19 cellular contexts compared by ENCODE assay signal in genomic region chr11:95517453-95517852, GRCh38.
A peak's percentile ranks its signal among the peaks of the same experiment; 100 is the strongest.
DNase-seq lines count a peak whose midpoint lies in the region; ATAC-seq and TF ChIP-seq lines count a peak whose summit lies in the region.
"Had no signal": no experiment of that assay in that cellular context is flagged by ENCODE, and none has a peak within 500 bp of the region (broad histone marks: within the 10 kb centered on the region; RNA-seq: fewer than 3 reads in every experiment).

No MANE protein-coding gene starts in this region.

- H3K27me3 ChIP-seq in GM23338 (ENCODE audit: insufficient read depth), result no peaks in the 10 kb centered on the region
- no peaks in the 10 kb centered on the region for H3K27me3 ChIP-seq in adipocyte (replicated peaks; ENCODE audit: control insufficient read depth, insufficient read depth, low read length)
- no peaks in the 10 kb centered on the region for H3K27me3 ChIP-seq in endodermal cell (ENCODE audit: control insufficient read depth, insufficient read depth, low read length, poor library complexity, severe bottlenecking)

- no peaks in the 10 kb centered on the region for H3K79me2 ChIP-seq in GM23338 (replicated peaks; ENCODE audit: insufficient read depth)

- peaks cover 3% of the 10 kb centered on the region for H3K27me3 Mint-ChIP-seq in GM23338 (ENCODE audit: insufficient read depth, low read depth, poor library complexity)
- H3K27me3 Mint-ChIP-seq in nephron (ENCODE audit: low read depth), result no peaks in the 10 kb centered on the region
- H3K27me3 Mint-ChIP-seq in endodermal cell (ENCODE audit: insufficient read depth), result no peaks in the 10 kb centered on the region

- TF ChIP-seq CTCF in GM23338 (conservative IDR thresholded peaks at IDR 0.05; ENCODE audit: low read depth in 2 of 2) (no peak), fibroblast of mammary gland (conservative IDR thresholded peaks at IDR 0.05; ENCODE audit: control insufficient read depth, insufficient read depth, low read depth, low read length) (no peak), nephron (IDR thresholded peaks at IDR 0.05; ENCODE audit: unreplicated experiment in 3 of 3) (no peak), endodermal cell (conservative IDR thresholded peaks at IDR 0.05) (no peak)

- H3K4me2 ChIP-seq in GM23338, result no peak overlapping the region
- H3K4me2 ChIP-seq: BLaER1 treated with 17β-estradiol and CSF1 and Interleukin-3, amounts not matched to agents 10 nM and 100 nM had no signal

- peaks cover 6% of the 10 kb centered on the region for H3K9me2 ChIP-seq in GM23338 (ENCODE audit: insufficient read depth)

- H2AFZ ChIP-seq in GM23338, result no peak overlapping the region

- H3K9ac ChIP-seq in adipocyte (ENCODE audit: low read length) (no peak overlapping the region), endodermal cell (ENCODE audit: extremely low read depth, low read length, poor library complexity, severe bottlenecking) (no peak overlapping the region)
- H3K9ac ChIP-seq: BLaER1 treated with 17β-estradiol and CSF1 and Interleukin-3, amounts not matched to agents 10 nM and 100 nM had no signal

- H3K9me3 ChIP-seq in adipocyte (ENCODE audit: control insufficient read depth, low read length), result no peaks in the 10 kb centered on the region
- no peaks in the 10 kb centered on the region for H3K9me3 ChIP-seq in endodermal cell (ENCODE audit: control insufficient read depth, low read length)
- H3K9me3 ChIP-seq: BLaER1 treated with 17β-estradiol and CSF1 and Interleukin-3, amounts not matched to agents 10 nM and 100 nM; Caco-2 had no signal

- ATAC-seq in GM23338, result no peak
- ATAC-seq: GM12878, Panc1, SK-N-SH treated with all-trans-retinoic acid at 6 μM for 48 hours had no signal

- no peak overlapping the region for H3K27ac ChIP-seq in GM23338 (ENCODE audit: low read depth)
- no peak overlapping the region for H3K27ac ChIP-seq in endodermal cell (ENCODE audit: low read depth, low read length)
- H3K27ac ChIP-seq: BLaER1 treated with 17β-estradiol and CSF1 and Interleukin-3, amounts not matched to agents 10 nM and 100 nM had no signal

- H3K4me3 ChIP-seq in GM23338 (no peak overlapping the region), adipocyte (ENCODE audit: low read length) (no peak overlapping the region), fibroblast of mammary gland (ENCODE audit: control insufficient read depth, low read depth, low read length) (no peak overlapping the region), endodermal cell (ENCODE audit: low read length) (no peak overlapping the region)
- H3K4me3 ChIP-seq: BLaER1 treated with 17β-estradiol and CSF1 and Interleukin-3, amounts not matched to agents 10 nM and 100 nM; GM12878 had no signal

- no peaks in the 10 kb centered on the region for H3F3A ChIP-seq in GM23338 (replicated peaks; ENCODE audit: low read depth)

- WGBS in endodermal cell (ENCODE audit: insufficient coverage in 1 of 2, insufficient read length in 1 of 2), 2 experiments, result 100% methylated on average over 1 of the region's 1 CpG; no CpG with 5 or more reads in 1 of the 2 experiments

- peak; percentile 1 for DNase-seq in GM23338 (ENCODE audit: low spot score)
- DNase-seq in adipocyte (ENCODE audit: low read depth), result peak; percentile 60
- peak; percentile 47 for DNase-seq in fibroblast of mammary gland (ENCODE audit: low read depth)
- DNase-seq in endodermal cell, result no peak
- no peak for DNase-seq in ecto neural progenitor cell (ENCODE audit: low spot score)
- DNase-seq in pons (ENCODE audit: low spot score), result no peak
- DNase-seq in stimulated activated naive CD4-positive, alpha-beta T cell treated with Interleukin-2 at 50 U/mL for 16 hours (lab: John Stamatoyannopoulos, UW), result no peak
- DNase-seq: Caco-2; CD4-positive, alpha-beta memory T cell; DMS 273 treated with DMSO at 0.1 percent for 48 hours; DMS79 treated with DMSO at 0.1 percent for 48 hours; Kasumi-1; NCI-H1436 treated with DMSO at 0.1 percent for 48 hours; NCI-H1930 had no signal

- H3K4me3 Mint-ChIP-seq in GM23338 (no peak overlapping the region), nephron (no peak overlapping the region), endodermal cell (no peak overlapping the region)
- H3K4me3 Mint-ChIP-seq: CD4-positive, alpha-beta memory T cell had no signal

- H3K36me3 ChIP-seq in GM23338 (ENCODE audit: insufficient read depth), result no peaks in the 10 kb centered on the region
- no peaks in the 10 kb centered on the region for H3K36me3 ChIP-seq in adipocyte (ENCODE audit: control insufficient read depth, insufficient read depth, low read length, severe bottlenecking)
- no peaks in the 10 kb centered on the region for H3K36me3 ChIP-seq in endodermal cell (ENCODE audit: control insufficient read depth, insufficient read depth, low read length)
- H3K36me3 ChIP-seq: BLaER1 treated with 17β-estradiol and CSF1 and Interleukin-3, amounts not matched to agents 10 nM and 100 nM had no signal

- no peaks in the 10 kb centered on the region for H3K9me3 Mint-ChIP-seq in GM23338
- H3K9me3 Mint-ChIP-seq in nephron, result no peaks in the 10 kb centered on the region
- H3K9me3 Mint-ChIP-seq in endodermal cell, result no peaks in the 10 kb centered on the region
- H3K9me3 Mint-ChIP-seq: CD4-positive, alpha-beta memory T cell had no signal

- H3K36me3 Mint-ChIP-seq in GM23338 (ENCODE audit: low read depth) (no peaks in the 10 kb centered on the region), nephron (ENCODE audit: low read depth) (no peaks in the 10 kb centered on the region), endodermal cell (ENCODE audit: low read depth) (no peaks in the 10 kb centered on the region)
- H3K36me3 Mint-ChIP-seq: CD4-positive, alpha-beta memory T cell had no signal

- H3K4me1 Mint-ChIP-seq in GM23338, result peaks cover 9% of the 10 kb centered on the region; the same call in 1 of the 3 replicates
- H3K4me1 Mint-ChIP-seq in nephron, result peaks cover 79% of the 10 kb centered on the region
- H3K4me1 Mint-ChIP-seq in endodermal cell, result peaks cover 7% of the 10 kb centered on the region
- H3K4me1 Mint-ChIP-seq: CD4-positive, alpha-beta memory T cell had no signal

- H3K27ac Mint-ChIP-seq in GM23338 (no peak overlapping the region), nephron (peak overlapping the region; percentile 69 to 98 (median 70)), endodermal cell (no peak overlapping the region)
- H3K27ac Mint-ChIP-seq: CD4-positive, alpha-beta memory T cell had no signal

- H3K4me1 ChIP-seq in GM23338 (ENCODE audit: insufficient read depth) (no peaks in the 10 kb centered on the region), adipocyte (ENCODE audit: control insufficient read depth, insufficient read depth, low read length) (peaks cover 65% of the 10 kb centered on the region), endodermal cell (ENCODE audit: control insufficient read depth, insufficient read depth, low read length) (no peaks in the 10 kb centered on the region)

- H4K20me1 ChIP-seq in GM23338 (replicated peaks; ENCODE audit: insufficient read depth), result no peaks in the 10 kb centered on the region
- H4K20me1 ChIP-seq: BLaER1 treated with 17β-estradiol and CSF1 and Interleukin-3, amounts not matched to agents 10 nM and 100 nM had no signal

TF ChIP-seq in GM23338, 12 proteins besides CTCF, POLR2A, EP300 and RAD21 (continues in another document):
- TF ChIP-seq POLR2AphosphoS5 (IDR thresholded peaks at IDR 0.05; ENCODE audit: low read depth) (no peak), NANOG (IDR thresholded peaks at IDR 0.05; ENCODE audit: borderline replicate concordance) (no peak), EZH2 (IDR thresholded peaks at IDR 0.05; ENCODE audit: low read depth, unreplicated experiment) (no peak), ETS1 (IDR thresholded peaks at IDR 0.05) (no peak), ZNF331 (CRISPR knock-in tag; IDR thresholded peaks at IDR 0.05; ENCODE audit: low read depth) (no peak), CREB1 (CRISPR knock-in tag; IDR thresholded peaks at IDR 0.05; ENCODE audit: low read depth) (no peak), REST (IDR thresholded peaks at IDR 0.05; ENCODE audit: unreplicated experiment) (no peak), JUNB (IDR thresholded peaks at IDR 0.05; ENCODE audit: unreplicated experiment) (no peak)

Comparison
In these comparisons a context has a peak if more than half of its experiments do, and no peak if none do; other contexts are left out.
1. DNase-seq: peak in GM23338 (single experiment), adipocyte (single experiment) and fibroblast of mammary gland (single experiment); none in endodermal cell (single experiment), ecto neural progenitor cell (single experiment), pons (single experiment) and stimulated activated naive CD4-positive, alpha-beta T cell treated with Interleukin-2 at 50 U/mL for 16 hours (single experiment).
2. H3K27ac Mint-ChIP-seq: peak in nephron (3 of 3); none in GM23338 (single experiment) and endodermal cell (single experiment).